28 cellular contexts compared by ENCODE assay signal in the genomic region with DNA sequence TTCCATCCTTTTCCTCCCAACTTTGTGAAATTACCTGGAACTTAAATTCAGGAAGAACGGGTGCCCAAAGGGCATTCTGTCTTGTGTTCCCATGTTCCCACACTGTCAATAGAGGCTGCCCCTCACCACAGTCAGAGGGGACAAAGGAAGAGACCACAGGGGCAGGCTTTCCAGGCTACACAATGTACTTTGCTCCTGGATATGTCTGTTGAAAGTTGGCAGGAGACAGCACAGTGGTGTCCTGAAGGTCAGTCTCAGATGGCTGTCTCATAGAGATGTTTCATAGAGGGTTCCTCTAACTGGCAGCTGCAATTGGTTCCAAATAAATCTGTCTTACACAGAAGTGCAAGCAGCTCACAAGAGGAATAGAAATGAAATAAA.
DNase-seq lines count a peak whose midpoint lies in the region; ATAC-seq and TF ChIP-seq lines count a peak whose summit lies in the region.
"Had no signal": no experiment of that assay in that cellular context is flagged by ENCODE, and none has a peak within 500 bp of the region (broad histone marks: within the 10 kb centered on the region; RNA-seq: fewer than 3 reads in every experiment).

No MANE protein-coding gene starts in this region.

- H3K4me3 Mint-ChIP-seq in memory B cell = no peak overlapping the region
- no peak overlapping the region for H3K4me3 Mint-ChIP-seq in activated T-helper 1 cell treated with anti-CD3 and anti-CD28 coated beads, Interleukin-12 subunit alpha, Interleukin-12 subunit beta, Interleukin-2, Interleukin-4 antibody, amounts not matched to agents 30 ng/mL and 10 ng/mL and 1 ng/mL, durations not matched to agents 14 hours and 24 hours and 36 hours
- H3K4me3 Mint-ChIP-seq: activated CD8-positive, alpha-beta T cell treated with anti-CD3 and anti-CD28 coated beads for 36 hours; brain; effector memory CD8-positive, alpha-beta T cell; HFFc6 had no signal

- no peaks in the 10 kb centered on the region for H3K27me3 Mint-ChIP-seq in memory B cell
- peaks cover 2% of the 10 kb centered on the region for H3K27me3 Mint-ChIP-seq in activated T-helper 1 cell treated with anti-CD3 and anti-CD28 coated beads, Interleukin-12 subunit alpha, Interleukin-12 subunit beta, Interleukin-2, Interleukin-4 antibody, amounts not matched to agents 30 ng/mL and 10 ng/mL and 1 ng/mL, durations not matched to agents 14 hours and 24 hours and 36 hours (ENCODE audit: insufficient read depth)
- H3K27me3 Mint-ChIP-seq: activated CD8-positive, alpha-beta T cell treated with anti-CD3 and anti-CD28 coated beads for 36 hours had no signal

- H4K8ac ChIP-seq in IMR-90 (ENCODE audit: low read depth in 2 of 2, low read length in 2 of 2) = no peak overlapping the region; a peak in 1 of 4 replicates

- no peak for ATAC-seq in IMR-90 (ENCODE audit: low read depth)
- ATAC-seq in gastroesophageal sphincter = no peak
- ATAC-seq in memory B cell (ENCODE audit: low read depth) = no peak
- no peak for ATAC-seq in GM21515 (IDR thresholded peaks at IDR 0.05; ENCODE audit: unreplicated experiment)
- ATAC-seq in HG02610 (IDR thresholded peaks at IDR 0.05; ENCODE audit: unreplicated experiment) = no peak
- ATAC-seq: activated CD8-positive, alpha-beta T cell treated with anti-CD3 and anti-CD28 coated beads for 36 hours; effector memory CD8-positive, alpha-beta T cell; K562; psoas muscle had no signal

- H3K9ac ChIP-seq in IMR-90 (ENCODE audit: low read depth, low read length) (no peak overlapping the region), stomach smooth muscle (ENCODE audit: low read length in 2 of 2) (no peak overlapping the region)

- H2BK5ac ChIP-seq in IMR-90 (ENCODE audit: low read depth, low read length, poor library complexity, severe bottlenecking) = no peak overlapping the region

- BruUV-seq in IMR-90 (replicated peaks; lab: Mats Ljungman, UMichigan) = no TSS peak

- peaks cover 58% of the 10 kb centered on the region for H3K4me1 Mint-ChIP-seq in memory B cell
- peaks cover 53% of the 10 kb centered on the region for H3K4me1 Mint-ChIP-seq in activated T-helper 1 cell treated with anti-CD3 and anti-CD28 coated beads, Interleukin-12 subunit alpha, Interleukin-12 subunit beta, Interleukin-2, Interleukin-4 antibody, amounts not matched to agents 30 ng/mL and 10 ng/mL and 1 ng/mL, durations not matched to agents 14 hours and 24 hours and 36 hours (ENCODE audit: low read depth)

- H3K23ac ChIP-seq in IMR-90 (ENCODE audit: low read depth, low read length) = no peak overlapping the region

- H3K27ac ChIP-seq in IMR-90 (ENCODE audit: insufficient read depth, low read length) (no peak overlapping the region), gastroesophageal sphincter (peak overlapping the region; percentile 20 to 88 (median 82)), stomach smooth muscle (ENCODE audit: low read length) (peak overlapping the region; percentile 11)
- H3K27ac ChIP-seq: psoas muscle, SJSA1 had no signal

- H3K9me1 ChIP-seq in IMR-90 (ENCODE audit: insufficient read depth, low read length) = no peaks in the 10 kb centered on the region

- in situ Hi-C loops in IMR-90 (cut with MboI; ENCODE audit: low sequenced_read_pairs) = no loop called here

- H2AK5ac ChIP-seq in IMR-90 (ENCODE audit: low read depth, low read length) = peak overlapping the region; percentile 57; the same call in 1 of the 2 replicates

- H4K20me1 ChIP-seq in IMR-90 (ENCODE audit: insufficient read depth, low read length) = no peaks in the 10 kb centered on the region

- H3K4me1 ChIP-seq in IMR-90 (ENCODE audit: control insufficient read depth, insufficient read depth, low read length) (peaks cover 12% of the 10 kb centered on the region), gastroesophageal sphincter (peaks cover 13 to 56% (median 33%) of the 10 kb centered on the region in 3 donors), stomach smooth muscle (ENCODE audit: control insufficient read depth, insufficient read depth, low read length) (peaks cover 13% of the 10 kb centered on the region)
- H3K4me1 ChIP-seq: BE2C had no signal

- TF ChIP-seq RAD21 in IMR-90 (IDR thresholded peaks at IDR 0.05; ENCODE audit: low read length) = no peak

- H4K5ac ChIP-seq in IMR-90 (ENCODE audit: low read depth, low read length) = no peak overlapping the region

- H3K9me3 ChIP-seq in IMR-90 (ENCODE audit: control insufficient read depth, insufficient read depth, low read length) = no peaks in the 10 kb centered on the region
- no peaks in the 10 kb centered on the region for H3K9me3 ChIP-seq in gastroesophageal sphincter
- no peaks in the 10 kb centered on the region for H3K9me3 ChIP-seq in stomach smooth muscle (ENCODE audit: control insufficient read depth in 2 of 2, low read length in 2 of 2)
- H3K9me3 ChIP-seq: A549, BE2C, Peyer's patch, psoas muscle, SJSA1 had no signal

- H3K27me3 ChIP-seq in IMR-90 (ENCODE audit: control insufficient read depth, insufficient read depth, low read length) = no peaks in the 10 kb centered on the region
- H3K27me3 ChIP-seq in gastroesophageal sphincter = no peaks in the 10 kb centered on the region
- no peaks in the 10 kb centered on the region for H3K27me3 ChIP-seq in stomach smooth muscle (ENCODE audit: control insufficient read depth in 1 of 2, insufficient read depth in 2 of 2, low read length in 2 of 2)
- H3K27me3 ChIP-seq: BE2C, Peyer's patch, SJSA1 had no signal

- no CpG with 5 or more reads among the region's 1 CpG for WGBS in IMR-90 (ENCODE audit: extremely low coverage in 2 of 2, insufficient read length in 1 of 2), 2 experiments
- 100% methylated on average over 1 of the region's 1 CpG; no CpG with 5 or more reads in 1 of the 2 donors for WGBS in gastroesophageal sphincter (ENCODE audit: low coverage in 1 of 2), 2 donors

- H3K4me2 ChIP-seq in IMR-90 (ENCODE audit: low read depth, low read length) = no peak overlapping the region
- H3K4me2 ChIP-seq: A549 had no signal

- no peak overlapping the region for H2BK120ac ChIP-seq in IMR-90 (ENCODE audit: low read depth, low read length)

- 0 out of 3 replicates have a peak overlapping the region, but pooled peaks have one; percentile 13 for H2BK15ac ChIP-seq in IMR-90 (ENCODE audit: low read depth, low read length)

- H2BK20ac ChIP-seq in IMR-90 (ENCODE audit: low read depth, low read length) = no peak overlapping the region

- no peak overlapping the region; the same call in 1 of the 2 replicates for H4K91ac ChIP-seq in IMR-90 (ENCODE audit: insufficient read depth, low read depth, low read length)

- no peak overlapping the region for H3K4me3 ChIP-seq in IMR-90 (ENCODE audit: insufficient read depth, low read depth, low read length)
- H3K4me3 ChIP-seq in gastroesophageal sphincter = no peak overlapping the region
- no peak overlapping the region for H3K4me3 ChIP-seq in stomach smooth muscle (ENCODE audit: low read length in 2 of 2)
- H3K4me3 ChIP-seq: A549, K562, lung, Peyer's patch, psoas muscle, SJSA1 had no signal

- intact Hi-C loops in IMR-90 (cut with micrococcal nuclease) = loop anchor here (5.0 kb wide), 1 partner anchor 194 kb away; no protein-coding TSS in a partner anchor
- intact Hi-C loops in activated T-helper 1 cell treated with anti-CD3 and anti-CD28 coated beads, Interleukin-12 subunit alpha, Interleukin-12 subunit beta, Interleukin-2, Interleukin-4 antibody, amounts not matched to agents 30 ng/mL and 10 ng/mL and 1 ng/mL, durations not matched to agents 14 hours and 24 hours and 36 hours (cut with micrococcal nuclease) = no loop called here

- H3K18ac ChIP-seq in IMR-90 (ENCODE audit: low read depth, low read length) = peak overlapping the region; percentile 6; the same call in 1 of the 2 replicates

- H2AK9ac ChIP-seq in IMR-90 (replicated peaks; ENCODE audit: low read depth, low read length, poor library complexity) = no peak overlapping the region

- no peak for TF ChIP-seq EP300 in gastroesophageal sphincter (IDR thresholded peaks at IDR 0.05)

- no peak overlapping the region for H3K4ac ChIP-seq in IMR-90 (ENCODE audit: low read depth, low read length)

- CTCF ChIA-PET in IMR-90 (lab: Yijun Ruan, JAX) = no interaction called here

- no peak for TF ChIP-seq POLR2A in IMR-90 (IDR thresholded peaks at IDR 0.05; ENCODE audit: low read depth, low read length)
- TF ChIP-seq POLR2A in gastroesophageal sphincter (IDR thresholded peaks at IDR 0.05) = no peak

- H3K56ac ChIP-seq in IMR-90 (ENCODE audit: extremely low read depth, insufficient read depth, low read length) = no peak overlapping the region

- dilution Hi-C loops in IMR-90 (cut with HindIII; ENCODE audit: low sequenced_read_pairs, unreplicated experiment) = no loop called here

- no peak overlapping the region for H2AFZ ChIP-seq in IMR-90 (replicated peaks; ENCODE audit: low read length, poor library complexity)

- no peaks in the 10 kb centered on the region for H3K9me3 Mint-ChIP-seq in memory B cell
- no peaks in the 10 kb centered on the region for H3K9me3 Mint-ChIP-seq in activated T-helper 1 cell treated with anti-CD3 and anti-CD28 coated beads, Interleukin-12 subunit alpha, Interleukin-12 subunit beta, Interleukin-2, Interleukin-4 antibody, amounts not matched to agents 30 ng/mL and 10 ng/mL and 1 ng/mL, durations not matched to agents 14 hours and 24 hours and 36 hours
- H3K9me3 Mint-ChIP-seq: activated CD8-positive, alpha-beta T cell treated with anti-CD3 and anti-CD28 coated beads for 36 hours; brain; effector memory CD8-positive, alpha-beta T cell; HFFc6 had no signal

- DNase-seq in IMR-90 (no peak), memory B cell (ENCODE audit: low spot score in 2 of 2) (no peak), SKM-1 (lab: John Stamatoyannopoulos, UW; ENCODE audit: unreplicated experiment) (no peak)
- DNase-seq in activated T-helper 1 cell treated with anti-CD3 and anti-CD28 coated beads, Interleukin-12 subunit alpha, Interleukin-12 subunit beta, Interleukin-2, Interleukin-4 antibody, amounts not matched to agents 30 ng/mL and 10 ng/mL and 1 ng/mL, durations not matched to agents 14 hours and 24 hours and 36 hours (ENCODE audit: low spot score) = no peak
- DNase-seq: activated CD4-positive, alpha-beta T cell treated with anti-CD3 and anti-CD28 coated beads for 1 hour; activated CD8-positive, alpha-beta T cell treated with anti-CD3 and anti-CD28 coated beads for 36 hours; activated gamma-delta T cell; effector memory CD8-positive, alpha-beta T cell; foreskin melanocyte; HFFc6; hypothalamus; NCI-H1436; NCI-H524 treated with DMSO at 0.1 percent for 48 hours; Peyer's patch; psoas muscle; stimulated activated CD4-positive, alpha-beta T cell treated with anti-CD3 and anti-CD28 coated beads, Interleukin-4, amount 100 ng/mL, for 1 hour; stimulated activated naive CD4-positive, alpha-beta T cell; T-helper 1 cell had no signal

- H3K36me3 ChIP-seq in IMR-90 (ENCODE audit: control insufficient read depth, insufficient read depth, low read length) = no peaks in the 10 kb centered on the region
- H3K36me3 ChIP-seq in gastroesophageal sphincter = no peaks in the 10 kb centered on the region
- no peaks in the 10 kb centered on the region for H3K36me3 ChIP-seq in stomach smooth muscle (ENCODE audit: control insufficient read depth in 2 of 2, insufficient read depth in 2 of 2, low read length in 2 of 2)
- H3K36me3 ChIP-seq: BE2C, Peyer's patch, SJSA1 had no signal

- POLR2A ChIA-PET in IMR-90 (lab: Charles Lee; ENCODE audit: unreplicated experiment) = no interaction called here

- TF ChIP-seq CTCF in IMR-90 (conservative IDR thresholded peaks at IDR 0.05; ENCODE audit: low read depth, low read length) (no peak), gastroesophageal sphincter (IDR thresholded peaks at IDR 0.05) (no peak)

- peak overlapping the region; percentile 46 for H3K27ac Mint-ChIP-seq in memory B cell
- H3K27ac Mint-ChIP-seq in activated T-helper 1 cell treated with anti-CD3 and anti-CD28 coated beads, Interleukin-12 subunit alpha, Interleukin-12 subunit beta, Interleukin-2, Interleukin-4 antibody, amounts not matched to agents 30 ng/mL and 10 ng/mL and 1 ng/mL, durations not matched to agents 14 hours and 24 hours and 36 hours = no peak overlapping the region
- H3K27ac Mint-ChIP-seq: activated CD8-positive, alpha-beta T cell treated with anti-CD3 and anti-CD28 coated beads for 36 hours; brain; effector memory CD8-positive, alpha-beta T cell; HFFc6 had no signal

- H3K14ac ChIP-seq in IMR-90 (replicated peaks; ENCODE audit: low read depth, low read length) = no peak overlapping the region

- H3K36me3 Mint-ChIP-seq in memory B cell = peaks cover 3% of the 10 kb centered on the region
- H3K36me3 Mint-ChIP-seq in activated T-helper 1 cell treated with anti-CD3 and anti-CD28 coated beads, Interleukin-12 subunit alpha, Interleukin-12 subunit beta, Interleukin-2, Interleukin-4 antibody, amounts not matched to agents 30 ng/mL and 10 ng/mL and 1 ng/mL, durations not matched to agents 14 hours and 24 hours and 36 hours (ENCODE audit: low read depth) = no peaks in the 10 kb centered on the region
- H3K36me3 Mint-ChIP-seq: brain had no signal

- H3K79me1 ChIP-seq in IMR-90 (ENCODE audit: low read depth in 1 of 2, low read length in 2 of 2) = no peaks in the 10 kb centered on the region
